8 cellular contexts compared by ENCODE assay signal in the genomic region with DNA sequence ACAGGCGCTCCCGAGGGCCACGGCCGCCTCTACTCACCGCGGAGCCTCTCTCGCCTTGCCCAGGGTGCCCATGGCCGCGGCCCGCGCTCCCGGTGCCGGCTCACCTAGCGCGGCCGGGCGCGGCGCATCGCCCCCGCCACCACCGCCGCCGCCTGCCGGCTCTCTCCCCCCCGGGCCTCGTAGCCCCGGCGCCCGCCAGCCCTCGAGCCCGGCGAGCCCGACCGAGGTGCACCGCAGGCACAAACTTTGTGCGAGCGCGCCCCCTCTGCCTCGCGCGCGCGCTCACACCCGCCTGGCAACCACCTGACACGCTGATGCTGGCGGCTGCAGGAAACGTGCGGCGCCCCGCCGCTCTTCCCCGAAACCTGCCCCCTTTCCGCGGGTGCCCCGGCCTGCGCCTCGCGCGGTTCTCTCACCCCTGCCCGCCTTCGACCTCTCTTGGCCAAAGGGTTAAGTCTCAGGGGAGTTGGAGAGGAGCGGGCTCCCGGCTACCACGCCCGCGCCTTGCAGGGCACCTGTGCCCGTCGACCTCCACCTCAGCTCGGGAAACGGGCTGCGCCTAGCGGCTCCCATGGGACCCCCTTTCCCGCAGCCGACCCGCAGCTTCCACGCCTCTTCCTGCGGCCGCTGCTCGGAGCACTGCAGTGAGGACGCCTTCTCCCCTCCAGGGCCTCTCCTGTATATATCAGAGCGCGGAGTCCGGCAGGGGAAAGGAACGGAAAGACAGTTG. TPM values are rescaled to one million over a fixed set of nuclear protein-coding genes. Genes with fewer than 3 reads are reported as not detected.
DNase-seq lines count a peak whose midpoint lies in the region; ATAC-seq, FAIRE-seq and TF ChIP-seq lines count a peak whose summit lies in the region.

RASGRP1 (minus strand) TSS at position 258 of the 730 bp plus-strand sequence; CDS start at position 72, 186 bp downstream.

- intact Hi-C loops in esophagus squamous epithelium (cut with DNase I) (loop anchor here (5.0 kb wide), 1 partner anchor 128 kb away; no protein-coding TSS in a partner anchor), stomach (cut with DNase I; ENCODE audit: low total_unique reads) (no loop called here)

- H3K36me3 ChIP-seq in esophagus squamous epithelium (no peaks in the 10 kb centered on the region), stomach (no peaks in the 10 kb centered on the region)

- peaks cover 6% of the 10 kb centered on the region for H3K9me3 Mint-ChIP-seq in nephron progenitor cell

- H3K27ac ChIP-seq in A549 (peak within 1 kb of the TSS; percentile 58 to 86; a peak in 5 of 6 replicates), esophagus squamous epithelium (peak within 1 kb of the TSS; percentile 80 to 89 (median 86)), stomach (peak within 1 kb of the TSS; percentile 48 to 85 (median 79))

- H3K4me2 ChIP-seq in A549 = peak within 1 kb of the TSS; percentile 82

- ATAC-seq in A549 (peak; percentile 83 to 91), GM18508 (IDR thresholded peaks at IDR 0.05; ENCODE audit: insufficient read depth, unreplicated experiment) (peak; percentile 31), HG02973 (IDR thresholded peaks at IDR 0.05; ENCODE audit: unreplicated experiment) (peak; percentile 63)

- H3K4me3 Mint-ChIP-seq in nephron progenitor cell = peak within 1 kb of the TSS; percentile 83

- H3K27me3 ChIP-seq in esophagus squamous epithelium (peaks cover 0 to 44% (median 2%) of the 10 kb centered on the region in 4 donors), stomach (peaks cover 0 to 31% (median 7%) of the 10 kb centered on the region in 3 donors)

- no peaks in the 10 kb centered on the region for H3K36me3 Mint-ChIP-seq in nephron progenitor cell (ENCODE audit: low read depth)

- peaks cover 7% of the 10 kb centered on the region for H3K4me1 Mint-ChIP-seq in nephron progenitor cell

- TF ChIP-seq EP300 in A549 (IDR thresholded peaks at IDR 0.05) (no peak), stomach (IDR thresholded peaks at IDR 0.05) (no peak)

- H3K27me3 Mint-ChIP-seq in nephron progenitor cell (ENCODE audit: low read depth, poor library complexity) = peaks cover 77% of the 10 kb centered on the region

- H3K4me3 ChIP-seq in A549 (peak within 1 kb of the TSS; percentile 60), esophagus squamous epithelium (peak within 1 kb of the TSS; percentile 54 to 85 (median 68)), stomach (peak within 1 kb of the TSS; percentile 65 to 90 (median 68))

- H3K4me1 ChIP-seq in A549 (no peaks in the 10 kb centered on the region), esophagus squamous epithelium (peaks cover 12 to 43% (median 13%) of the 10 kb centered on the region in 3 donors), stomach (peaks cover 14 to 18% (median 17%) of the 10 kb centered on the region in 4 donors)

- CTCF ChIA-PET in A549 (lab: Yijun Ruan, JAX) = interaction anchor here (0.5 to 3.2 kb wide), 53 partner anchors 9 to 158 kb away, joined by 3 to 40 read pairs (median 5); partner anchors contain the start of gene FAM98B

- POLR2A ChIA-PET in A549 (lab: Yijun Ruan, JAX) = interaction anchor here (1.0 to 1.5 kb wide), 3 partner anchors 83 to 312 kb away, joined by 3 to 5 read pairs (median 3); partner anchors contain the start of genes FAM98B and SPRED1

- 0% methylated on average over 2 of the region's 85 CpGs for WGBS in A549 (ENCODE audit: missing lambda C conversion rate)
- 0% methylated on average over 1 of the region's 85 CpGs; no CpG with 5 or more reads in 1 of the 2 donors for WGBS in esophagus squamous epithelium, 2 donors
- WGBS in stomach, 5 donors = 0 to 4% (median 2%) methylated on average over 22 to 85 of the region's 85 CpGs

- no peak for TF ChIP-seq POLR2A in A549 (IDR thresholded peaks at IDR 0.05; ENCODE audit: low read length)
- peak in 1 of 4 donors; percentile 69 for TF ChIP-seq POLR2A in esophagus squamous epithelium (IDR thresholded peaks at IDR 0.05)
- no peak for TF ChIP-seq POLR2A in stomach (IDR thresholded peaks at IDR 0.05)

- peak within 1 kb of the TSS; percentile 64 for H3K27ac Mint-ChIP-seq in nephron progenitor cell

- no peak for TF ChIP-seq RAD21 in A549 (conservative IDR thresholded peaks at IDR 0.05 in 1 of 2, IDR thresholded peaks at IDR 0.05 in 1 of 2)

- H3K9me3 ChIP-seq in A549 = no peaks in the 10 kb centered on the region
- no peaks in the 10 kb centered on the region for H3K9me3 ChIP-seq in esophagus squamous epithelium
- H3K9me3 ChIP-seq in stomach = no peaks in the 10 kb centered on the region

- TF ChIP-seq CTCF in A549 (IDR thresholded peaks at IDR 0.05) (no peak; the same call in 2 of the 3 replicates), esophagus squamous epithelium (IDR thresholded peaks at IDR 0.05) (peak in 4 of 6 experiments; percentile 38 to 60 (median 50)), nephron progenitor cell (IDR thresholded peaks at IDR 0.05) (no peak), stomach (IDR thresholded peaks at IDR 0.05) (no peak)

- no peak for FAIRE-seq in A549 (lab: Jason Lieb, UNC)

- DNase-seq in A549 (ENCODE audit: low read depth in 1 of 2, low spot score in 1 of 2) = peak; percentile 18 to 46
- peak; percentile 45 for DNase-seq in NCI-H460 (ENCODE audit: extremely low read depth, low read depth)
- peak; percentile 78 for DNase-seq in activated T-cell treated with anti-CD3 and anti-CD28 coated beads for 24 hours (ENCODE audit: low read depth)
- DNase-seq in esophagus squamous epithelium (lab: John Stamatoyannopoulos, UW) = no peak
- DNase-seq in nephron progenitor cell = peak; percentile 84
- peak; percentile 73 for DNase-seq in stomach

TF ChIP-seq in A549, 52 proteins besides CTCF, POLR2A, EP300 and RAD21:
- TF ChIP-seq HOXB5 (CRISPR knock-in tag; IDR thresholded peaks at IDR 0.05) (no peak), MAZ (IDR thresholded peaks at IDR 0.05; ENCODE audit: borderline replicate concordance, low read depth, low read length) (no peak), TP53 (CRISPR knock-in tag; IDR thresholded peaks at IDR 0.05) (no peak)
- TF ChIP-seq, protein P1, sequence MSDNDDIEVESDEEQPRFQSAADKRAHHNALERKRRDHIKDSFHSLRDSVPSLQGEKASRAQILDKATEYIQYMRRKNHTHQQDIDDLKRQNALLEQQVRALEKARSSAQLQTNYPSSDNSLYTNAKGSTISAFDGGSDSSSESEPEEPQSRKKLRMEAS (IDR thresholded peaks at IDR 0.05) = peak; percentile 36; the same call in 1 of the 2 replicates

RNA-seq across cellular contexts. Expression of gene RASGRP1, which starts in this region (rescaled TPM):
- 1.2 and 1.3 TPM in 2 replicates for polyA plus RNA-seq in A549 (2011; rRNA removed)
- 0.25 and 0.29 TPM in 2 replicates for polyA plus RNA-seq in A549 (2012; cell fraction: cytosol; rRNA removed)
- 0.26 and 0.30 TPM in 2 replicates for polyA plus RNA-seq in A549 (2012; cell fraction: nucleus; rRNA removed)
- 0.70 to 0.92 TPM (median 0.71 TPM) in 3 replicates for polyA plus RNA-seq in A549 (2017; fragmentation: RNase III; extraction: RNeasy Plus Mini Kit Qiagen cat#74134 plus additional on column Dnase treatment)
- 2.0 and 2.5 TPM in 2 replicates for polyA minus RNA-seq in A549 (2011; rRNA and poly(A)+ RNA removed)
- 0.06 and 0.27 TPM in 2 replicates for total RNA-seq in NCI-H460 (2014; rRNA removed; shearing (Covaris generic))
- 0.10 and 0.29 TPM in 2 replicates for polyA plus RNA-seq in NCI-H460 (2014; cell fraction: nucleus; rRNA removed)
- total RNA-seq in esophagus squamous epithelium = 10 to 100 TPM in 3 of 4 donors, 1 to 10 TPM in 1; 9.2 to 16.0 (median 12.2) TPM
- total RNA-seq in stomach = 10 to 100 TPM in 1 of 5 donors, 1 to 10 TPM in 3, under 1 TPM in 1; 0.29 to 12.3 (median 4.3) TPM
- polyA plus RNA-seq in stomach = 1 to 10 TPM in 1 of 3 donors, under 1 TPM in 2; 0.46 to 1.7 (median 0.62) TPM

Comparison
In these comparisons a context has a peak if more than half of its experiments do, and no peak if none do; other contexts are left out.
1. Peak in DNase-seq in NCI-H460; RNA of the gene not detected or under 1 TPM.
2. ATAC-seq: peak in every context shown above with its lines; median percentile 87 in A549; 63 in HG02973; 31 in GM18508.
3. CTCF ChIP-seq: peak in esophagus squamous epithelium (4 of 6); none in A549 (single experiment), nephron progenitor cell (single experiment) and stomach (0 of 7).
4. Peak in every context shown above with its lines, with median percentiles within 50 percentile points of each other: H3K27ac ChIP-seq and H3K4me3 ChIP-seq.